ENCODE assay signal across 13 cellular contexts in the genomic region with DNA sequence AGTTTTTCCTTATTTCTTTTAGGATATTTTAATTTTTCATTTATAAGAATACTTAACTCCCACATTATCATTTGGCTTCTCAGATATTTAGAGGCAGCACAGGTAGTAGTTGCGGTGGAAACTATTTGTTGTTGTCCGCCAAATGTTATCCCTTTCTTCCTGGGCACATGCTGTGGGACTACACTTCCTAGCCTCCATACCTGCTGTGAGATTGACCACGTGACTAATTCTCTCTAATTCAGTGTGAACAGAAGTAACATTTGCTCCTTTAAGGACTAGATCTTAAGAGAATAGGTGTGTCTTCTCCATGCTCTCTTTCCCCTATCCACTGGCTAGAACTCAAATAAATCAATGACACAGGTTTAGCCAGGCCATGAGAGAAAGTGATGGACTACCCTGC.
DNase-seq lines count a peak whose midpoint lies in the region; ATAC-seq and TF ChIP-seq lines count a peak whose summit lies in the region.
"Had no signal": no experiment of that assay in that cellular context is flagged by ENCODE, and none has a peak within 500 bp of the region (broad histone marks: within the 10 kb centered on the region; RNA-seq: fewer than 3 reads in every experiment).

No MANE protein-coding gene starts in this region.

- CTCF ChIA-PET in OCI-LY7 (lab: Charles Lee; ENCODE audit: unreplicated experiment), result no interaction called here

- no peak overlapping the region for H3K27ac Mint-ChIP-seq in activated CD4-positive, alpha-beta T cell treated with anti-CD3 and anti-CD28 coated beads, Interleukin-2, amount 10 ng/mL, durations not matched to agents 24 days and 14 days

- peaks cover 18% of the 10 kb centered on the region; the same call in 1 of the 2 replicates for H3K79me2 ChIP-seq in OCI-LY7 (ENCODE audit: insufficient read depth, low read depth, low read length)

- TF ChIP-seq CTCF in neutrophil (IDR thresholded peaks at IDR 0.05) (no peak), OCI-LY7 (conservative IDR thresholded peaks at IDR 0.05; ENCODE audit: low read length) (no peak)

- H3K27me3 ChIP-seq in HUES48 (ENCODE audit: control insufficient read depth, insufficient read depth, low read length) (no peaks in the 10 kb centered on the region), neutrophil (no peaks in the 10 kb centered on the region)

- no TSS peak for BruUV-seq in OCI-LY7 (replicated peaks; lab: Mats Ljungman, UMichigan)

- H3K4me3 ChIP-seq in HUES48 (ENCODE audit: low read depth, low read length) (no peak overlapping the region), neutrophil (ENCODE audit: low read depth in 1 of 2, low read length in 1 of 2) (no peak overlapping the region), OCI-LY7 (ENCODE audit: low read depth, low read length, poor library complexity, severe bottlenecking) (no peak overlapping the region)

- H3K36me3 ChIP-seq in HUES48 (ENCODE audit: control insufficient read depth, insufficient read depth, low read length), result no peaks in the 10 kb centered on the region
- H3K36me3 ChIP-seq in neutrophil, result no peaks in the 10 kb centered on the region
- peaks cover 74% of the 10 kb centered on the region for H3K36me3 ChIP-seq in OCI-LY7 (ENCODE audit: insufficient read depth, low read length)

- peaks cover 3% of the 10 kb centered on the region for H3K9me3 Mint-ChIP-seq in activated CD4-positive, alpha-beta T cell treated with anti-CD3 and anti-CD28 coated beads, Interleukin-2, amount 10 ng/mL, durations not matched to agents 24 days and 14 days

- POLR2A ChIA-PET in OCI-LY7 (lab: Charles Lee), result interaction anchor here (0.5 to 1.6 kb wide), 3 partner anchors 9 to 1305 kb away, joined by 3 to 6 read pairs (median 4); no protein-coding TSS in a partner anchor

- H3K9me3 ChIP-seq in HUES48 (ENCODE audit: control insufficient read depth, insufficient read depth, low read length) (no peaks in the 10 kb centered on the region), neutrophil (no peaks in the 10 kb centered on the region), OCI-LY7 (ENCODE audit: low read length) (no peaks in the 10 kb centered on the region)
- H3K9me3 ChIP-seq: Caco-2 had no signal

- H3K27me3 Mint-ChIP-seq in activated CD4-positive, alpha-beta T cell treated with anti-CD3 and anti-CD28 coated beads, Interleukin-2, amount 10 ng/mL, durations not matched to agents 24 days and 14 days, result no peaks in the 10 kb centered on the region

- H3K4me1 Mint-ChIP-seq in activated CD4-positive, alpha-beta T cell treated with anti-CD3 and anti-CD28 coated beads, Interleukin-2, amount 10 ng/mL, durations not matched to agents 24 days and 14 days, result no peaks in the 10 kb centered on the region

- no peak overlapping the region for H3K9ac ChIP-seq in HUES48 (ENCODE audit: low read depth, low read length)
- H3K9ac ChIP-seq: KMS-11 had no signal

- H2AFZ ChIP-seq in OCI-LY7 (ENCODE audit: low read length), result no peak overlapping the region

- H3K4me2 ChIP-seq in OCI-LY7 (ENCODE audit: low read length), result no peak overlapping the region
- H3K4me2 ChIP-seq: KMS-11 had no signal

- intact Hi-C loops in activated CD4-positive, alpha-beta T cell treated with anti-CD3 and anti-CD28 coated beads, Interleukin-2, amount 10 ng/mL, durations not matched to agents 24 days and 14 days (cut with micrococcal nuclease), result no loop called here
- intact Hi-C loops in OCI-LY7 (cut with micrococcal nuclease; ENCODE audit: unreplicated experiment), result no loop called here

- H3K27ac ChIP-seq in HUES48 (ENCODE audit: low read depth, low read length), result peak overlapping the region; percentile 31
- peak overlapping the region; percentile 87 for H3K27ac ChIP-seq in neutrophil
- no peak overlapping the region for H3K27ac ChIP-seq in OCI-LY7 (ENCODE audit: low read depth, low read length, poor library complexity, severe bottlenecking)
- H3K27ac ChIP-seq: KMS-11 had no signal

- no peak for ATAC-seq in GM21447 (IDR thresholded peaks at IDR 0.05; ENCODE audit: unreplicated experiment)
- ATAC-seq: Panc1 had no signal

- no peaks in the 10 kb centered on the region for H4K20me1 ChIP-seq in OCI-LY7 (ENCODE audit: insufficient read depth, low read length)

- H3K36me3 Mint-ChIP-seq in activated CD4-positive, alpha-beta T cell treated with anti-CD3 and anti-CD28 coated beads, Interleukin-2, amount 10 ng/mL, durations not matched to agents 24 days and 14 days (ENCODE audit: low read depth), result peaks cover 7% of the 10 kb centered on the region

- H3K4me3 Mint-ChIP-seq in activated CD4-positive, alpha-beta T cell treated with anti-CD3 and anti-CD28 coated beads, Interleukin-2, amount 10 ng/mL, durations not matched to agents 24 days and 14 days, result no peak overlapping the region

- DNase-seq in ELF-1 (ENCODE audit: low read depth, low spot score) (peak; percentile 8), iPS DF 19.7 (ENCODE audit: low read depth, low spot score) (peak; percentile 38), foreskin melanocyte (no peak), OCI-LY7 (ENCODE audit: low spot score) (no peak)
- DNase-seq in activated CD4-positive, alpha-beta T cell treated with anti-CD3 and anti-CD28 coated beads, Interleukin-2, amount 10 ng/mL, durations not matched to agents 24 days and 14 days, result no peak
- DNase-seq: Caco-2, DMS153, NCI-H510A treated with DMSO at 0.1 percent for 48 hours had no signal

- peaks cover 12% of the 10 kb centered on the region for H3K4me1 ChIP-seq in HUES48 (ENCODE audit: control insufficient read depth, insufficient read depth, low read length)
- peaks cover 56 to 62% of the 10 kb centered on the region in 2 experiments for H3K4me1 ChIP-seq in neutrophil (ENCODE audit: control insufficient read depth in 1 of 2, insufficient read depth in 1 of 2, low read depth in 1 of 2, low read length in 1 of 2)
- peaks cover 23% of the 10 kb centered on the region for H3K4me1 ChIP-seq in OCI-LY7 (ENCODE audit: insufficient read depth, low read length, poor library complexity, severe bottlenecking)
- H3K4me1 ChIP-seq: Caco-2 had no signal

- H3K9me2 ChIP-seq in OCI-LY7 (ENCODE audit: insufficient read depth, low read length), result no peaks in the 10 kb centered on the region

Comparison
In these comparisons a context has a peak if more than half of its experiments do, and no peak if none do; other contexts are left out.
1. DNase-seq: peak in ELF-1 (single experiment) and iPS DF 19.7 (single experiment); none in foreskin melanocyte (single experiment), activated CD4-positive, alpha-beta T cell treated with anti-CD3 and anti-CD28 coated beads, Interleukin-2, amount 10 ng/mL, durations not matched to agents 24 days and 14 days (single experiment) and OCI-LY7 (single experiment).